ENCODE assay signal across 22 cellular contexts in the genomic region with DNA sequence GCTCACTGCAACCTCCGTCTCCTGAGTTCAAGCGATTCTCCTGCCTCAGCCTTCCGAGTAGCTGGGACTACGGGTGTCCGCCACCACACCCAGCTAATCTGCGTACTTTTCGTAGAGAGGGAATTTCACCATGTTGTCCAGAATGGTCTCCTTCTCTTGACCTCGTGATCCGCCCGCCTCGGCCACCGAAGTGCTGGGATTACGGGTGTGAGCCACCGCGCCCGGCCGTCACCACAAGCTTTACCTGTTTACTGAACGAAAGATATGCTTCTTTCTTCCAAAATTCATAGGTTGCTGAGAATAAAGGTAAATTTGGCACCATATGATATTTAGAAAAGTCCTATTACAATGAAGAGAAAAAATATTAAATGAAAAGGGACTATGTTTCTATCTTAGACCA.
"Had no signal": no experiment of that assay in that cellular context is flagged by ENCODE, and none has a peak within 500 bp of the region (broad histone marks: within the 10 kb centered on the region; RNA-seq: fewer than 3 reads in every experiment).

No MANE protein-coding gene starts in this region.

- H2AFZ ChIP-seq: hepatocyte had no signal

- H3K36me3 Mint-ChIP-seq: immature natural killer cell, mesothelial cell of epicardium had no signal

- H3K9me3 Mint-ChIP-seq: dendritic cell treated with granulocyte-macrophage colony-stimulating factor and Interleukin-4, amounts not matched to agents 40 ng/mL and 50 ng/mL, for 4 days; mesothelial cell of epicardium had no signal

- H3K36me3 ChIP-seq: colonic mucosa, esophagus muscularis mucosa, gastroesophageal sphincter, heart left ventricle, left lung, lower lobe of right lung had no signal

- H3K4me3 ChIP-seq: colonic mucosa, esophagus muscularis mucosa, gastroesophageal sphincter, heart left ventricle, hepatocyte, left lung, lower lobe of right lung had no signal

- H3K27me3 Mint-ChIP-seq: dendritic cell treated with granulocyte-macrophage colony-stimulating factor and Interleukin-4, amounts not matched to agents 40 ng/mL and 50 ng/mL, for 4 days had no signal

- H3K79me2 ChIP-seq: hepatocyte had no signal

- DNase-seq: cerebellar nuclear complex; colonic mucosa; cortex of kidney; effector CD4-positive, alpha-beta T cell; effector memory CD4-positive, alpha-beta T cell; foreskin keratinocyte; heart left ventricle; hypothalamus; immature natural killer cell; islet precursor cell; left cardiac atrium; left ventricle myocardium superior; lower lobe of right lung; mesenchymal stem cell had no signal

- H3K9me3 ChIP-seq: colonic mucosa, esophagus muscularis mucosa, gastroesophageal sphincter, lower lobe of right lung had no signal

- H3K4me1 Mint-ChIP-seq: immature natural killer cell, mesothelial cell of epicardium had no signal

- H3K4me3 Mint-ChIP-seq: dendritic cell treated with granulocyte-macrophage colony-stimulating factor and Interleukin-4, amounts not matched to agents 40 ng/mL and 50 ng/mL, for 4 days; immature natural killer cell; mesothelial cell of epicardium had no signal

- H3K27ac ChIP-seq: colonic mucosa, esophagus muscularis mucosa, foreskin keratinocyte, gastroesophageal sphincter, heart left ventricle, hepatocyte, left lung, lower lobe of right lung had no signal

- H3K4me1 ChIP-seq: colonic mucosa, esophagus muscularis mucosa, gastroesophageal sphincter, heart left ventricle, left lung, lower lobe of right lung had no signal

- H3K27ac Mint-ChIP-seq: dendritic cell treated with granulocyte-macrophage colony-stimulating factor and Interleukin-4, amounts not matched to agents 40 ng/mL and 50 ng/mL, for 4 days; immature natural killer cell; mesothelial cell of epicardium had no signal

- H3K4me2 ChIP-seq: hepatocyte had no signal

- H3K27me3 ChIP-seq: colonic mucosa, esophagus muscularis mucosa, foreskin keratinocyte, gastroesophageal sphincter, heart left ventricle, hepatocyte, left lung had no signal

- FAIRE-seq: endothelial cell of umbilical vein, frontal cortex had no signal
